In genomic region chr12:124940143-124940392, GRCh38 we compare ENCODE assay signal across 8 cellular contexts. TPM values are rescaled to one million over a fixed set of nuclear protein-coding genes. Genes with fewer than 3 reads are reported as not detected.
A peak's percentile ranks its signal among the peaks of the same experiment; 100 is the strongest.
DNase-seq lines count a peak whose midpoint lies in the region; ATAC-seq, FAIRE-seq and TF ChIP-seq lines count a peak whose summit lies in the region.

No MANE protein-coding gene starts in this region.

- no peak for TF ChIP-seq RAD21 in IMR-90 (IDR thresholded peaks at IDR 0.05; ENCODE audit: low read length)
- no peak for TF ChIP-seq RAD21 in H1 (IDR thresholded peaks at IDR 0.05 in 1 of 2, conservative IDR thresholded peaks at IDR 0.05 in 1 of 2; ENCODE audit: low read depth in 2 of 2, low read length in 2 of 2)

- no peak overlapping the region for H2BK120ac ChIP-seq in IMR-90 (ENCODE audit: low read depth, low read length)
- H2BK120ac ChIP-seq in H1 (replicated peaks; ENCODE audit: low read depth, low read length) = no peak overlapping the region

- no peak for TF ChIP-seq CTCF in IMR-90 (conservative IDR thresholded peaks at IDR 0.05; ENCODE audit: low read depth, low read length)
- no peak for TF ChIP-seq CTCF in H1 (IDR thresholded peaks at IDR 0.05; ENCODE audit: control extremely low read depth in 1 of 3, insufficient read depth in 1 of 3, low read depth in 1 of 3, low read length in 3 of 3)

- H3K9me1 ChIP-seq in IMR-90 (ENCODE audit: insufficient read depth, low read length) = peaks cover 6% of the 10 kb centered on the region; the same call in 1 of the 2 replicates

- ATAC-seq in GM18499 (IDR thresholded peaks at IDR 0.05; ENCODE audit: insufficient read depth, unreplicated experiment) = peak; percentile 10
- ATAC-seq in IMR-90 (ENCODE audit: low read depth) = no peak

- H2BK5ac ChIP-seq in IMR-90 (ENCODE audit: low read depth, low read length, poor library complexity, severe bottlenecking) (peak overlapping the region; percentile 17), H1 (ENCODE audit: low read depth, low read length) (no peak overlapping the region; the same call in 1 of the 2 replicates)

- no peak overlapping the region for H3K18ac ChIP-seq in IMR-90 (ENCODE audit: low read depth, low read length)
- no peak overlapping the region for H3K18ac ChIP-seq in H1 (ENCODE audit: extremely low read depth, low read length)

- no peak for TF ChIP-seq EP300 in H1 (IDR thresholded peaks at IDR 0.05; ENCODE audit: borderline replicate concordance in 1 of 2, low read depth in 2 of 2, low read length in 2 of 2)

- dilution Hi-C loops in IMR-90 (cut with HindIII; ENCODE audit: low sequenced_read_pairs, unreplicated experiment) = no loop called here

- intact Hi-C loops in IMR-90 (cut with micrococcal nuclease) = loop anchor here (1.0 kb wide), 1 partner anchor 34 kb away; no protein-coding TSS in a partner anchor

- H3K23me2 ChIP-seq in H1 (ENCODE audit: low read depth, low read length) = peaks cover 4% of the 10 kb centered on the region; the same call in 1 of the 2 replicates

- H3K79me2 ChIP-seq in H1 (ENCODE audit: control insufficient read depth in 1 of 2, insufficient read depth in 2 of 2, low read length in 2 of 2) = no peaks in the 10 kb centered on the region

- peaks cover 7% of the 10 kb centered on the region for H4K20me1 ChIP-seq in IMR-90 (ENCODE audit: insufficient read depth, low read length)
- H4K20me1 ChIP-seq in H1 (replicated peaks in 1 of 2; ENCODE audit: control insufficient read depth in 1 of 2, insufficient read depth in 2 of 2, low read length in 2 of 2) = no peaks in the 10 kb centered on the region

- H2AK5ac ChIP-seq in IMR-90 (ENCODE audit: low read depth, low read length) = peak overlapping the region; percentile 75; the same call in 1 of the 2 replicates
- no peak overlapping the region for H2AK5ac ChIP-seq in H1 (ENCODE audit: low read depth, low read length)

- H2AFZ ChIP-seq in IMR-90 (replicated peaks; ENCODE audit: low read length, poor library complexity) (peak overlapping the region; percentile 77), H1 (ENCODE audit: low read length) (no peak overlapping the region)

- H3K23ac ChIP-seq in IMR-90 (ENCODE audit: low read depth, low read length) (peak overlapping the region; percentile 20; the same call in 1 of the 2 replicates), H1 (ENCODE audit: insufficient read length) (no peak overlapping the region)

- H2BK20ac ChIP-seq in IMR-90 (ENCODE audit: low read depth, low read length) (no peak overlapping the region), H1 (ENCODE audit: low read length) (no peak overlapping the region)

- no peak overlapping the region for H2BK12ac ChIP-seq in H1 (ENCODE audit: low read depth, low read length)

- H4K8ac ChIP-seq in IMR-90 (ENCODE audit: low read depth in 2 of 2, low read length in 2 of 2) = peak overlapping the region in 1 of 2 experiments; percentile 98; a peak in 1 of 4 replicates
- no peak overlapping the region for H4K8ac ChIP-seq in H1 (ENCODE audit: extremely low read depth, insufficient read depth, low read length)

- H3K36me3 ChIP-seq in IMR-90 (ENCODE audit: control insufficient read depth, insufficient read depth, low read length) (no peaks in the 10 kb centered on the region), H1 (ENCODE audit: control insufficient read depth in 2 of 4, insufficient read depth in 4 of 4, low read length in 3 of 4) (peaks cover 0 to 3% (median 0%) of the 10 kb centered on the region in 4 experiments; a peak in 2 of 8 replicates), rectal smooth muscle tissue (ENCODE audit: control insufficient read depth, insufficient read depth, low read length) (no peaks in the 10 kb centered on the region)

- H3K9ac ChIP-seq in IMR-90 (ENCODE audit: low read depth, low read length) = peak overlapping the region; percentile 12; the same call in 1 of the 2 replicates
- no peak overlapping the region for H3K9ac ChIP-seq in H1 (replicated peaks in 1 of 4; ENCODE audit: extremely low read depth in 1 of 4, low read depth in 3 of 4, low read length in 3 of 4)
- H3K9ac ChIP-seq in rectal smooth muscle tissue (ENCODE audit: low read length) = peak overlapping the region; percentile 47

- H3K27ac ChIP-seq in IMR-90 (ENCODE audit: insufficient read depth, low read length) (peak overlapping the region; percentile 46; the same call in 1 of the 2 replicates), H1 (ENCODE audit: low read depth, low read length) (peak overlapping the region; percentile 98; the same call in 1 of the 2 replicates), rectal smooth muscle tissue (ENCODE audit: low read depth, low read length) (peak overlapping the region; percentile 93)

- peak overlapping the region; percentile 90 for H3K4ac ChIP-seq in IMR-90 (ENCODE audit: low read depth, low read length)
- no peak overlapping the region for H3K4ac ChIP-seq in H1 (replicated peaks; ENCODE audit: insufficient read length, low read depth, low read length)

- in situ Hi-C loops in IMR-90 (cut with MboI; ENCODE audit: low sequenced_read_pairs) (no loop called here), G401 (cut with HindIII; ENCODE audit: low sequenced_read_pairs) (no loop called here)

- H3K4me2 ChIP-seq in IMR-90 (ENCODE audit: low read depth, low read length) = peak overlapping the region; percentile 51
- H3K4me2 ChIP-seq in H1 (ENCODE audit: insufficient read depth in 1 of 2, low read depth in 2 of 2, low read length in 2 of 2) = peak overlapping the region; percentile 74 to 94

- H3K27me3 ChIP-seq in IMR-90 (ENCODE audit: control insufficient read depth, insufficient read depth, low read length) (no peaks in the 10 kb centered on the region), H1 (replicated peaks in 1 of 4; ENCODE audit: control insufficient read depth in 3 of 4, extremely low read depth in 1 of 4, insufficient read depth in 3 of 4, low read length in 3 of 4) (no peaks in the 10 kb centered on the region), rectal smooth muscle tissue (ENCODE audit: control insufficient read depth, insufficient read depth, low read length) (no peaks in the 10 kb centered on the region)

- CTCF ChIA-PET in IMR-90 (lab: Yijun Ruan, JAX) (interaction anchor here (0.6 to 4.3 kb wide), 8 partner anchors 12 to 606 kb away, joined by 3 to 32 read pairs (median 4); no protein-coding TSS in a partner anchor), H1 (lab: Charles Lee; ENCODE audit: partially characterized antibody) (interaction anchor here (0.6 to 13.3 kb wide), 22 partner anchors 8 to 205 kb away, joined by 3 to 141 read pairs (median 4); partner anchors contain the start of genes AACS and UBC)

- FAIRE-seq in H1 (lab: Jason Lieb, UNC) = no peak

- peaks cover 0 to 8% of the 10 kb centered on the region in 2 experiments; a peak in 1 of 4 replicates for H3K79me1 ChIP-seq in IMR-90 (ENCODE audit: low read depth in 1 of 2, low read length in 2 of 2)
- H3K79me1 ChIP-seq in H1 (ENCODE audit: low read depth, low read length) = no peaks in the 10 kb centered on the region

- H3K4me1 ChIP-seq in IMR-90 (ENCODE audit: control insufficient read depth, insufficient read depth, low read length) (peaks cover 2% of the 10 kb centered on the region; the same call in 1 of the 2 replicates), H1 (replicated peaks in 1 of 4; ENCODE audit: control insufficient read depth in 3 of 4, insufficient read depth in 4 of 4, low read length in 3 of 4) (peaks cover 0 to 4% (median 2%) of the 10 kb centered on the region in 4 experiments; a peak in 2 of 7 replicates), rectal smooth muscle tissue (ENCODE audit: control insufficient read depth, insufficient read depth, low read length) (peaks cover 7% of the 10 kb centered on the region)

- no peaks in the 10 kb centered on the region for H3K9me3 ChIP-seq in IMR-90 (ENCODE audit: control insufficient read depth, insufficient read depth, low read length)
- no peaks in the 10 kb centered on the region for H3K9me3 ChIP-seq in H1 (ENCODE audit: insufficient read depth in 2 of 2, low read depth in 1 of 2, low read length in 1 of 2)

- no peak overlapping the region for H2AK9ac ChIP-seq in IMR-90 (replicated peaks; ENCODE audit: low read depth, low read length, poor library complexity)

- peak overlapping the region; percentile 48; the same call in 1 of the 2 replicates for H3K56ac ChIP-seq in IMR-90 (ENCODE audit: extremely low read depth, insufficient read depth, low read length)
- H3K56ac ChIP-seq in H1 (replicated peaks; ENCODE audit: insufficient read length, low read depth, low read length) = no peak overlapping the region

- H4K5ac ChIP-seq in IMR-90 (ENCODE audit: low read depth, low read length) (no peak overlapping the region), H1 (ENCODE audit: insufficient read length, low read depth, low read length) (no peak overlapping the region)

- BruUV-seq in IMR-90 (replicated peaks; lab: Mats Ljungman, UMichigan) = TSS peak; percentile 100

- H2BK15ac ChIP-seq in IMR-90 (ENCODE audit: low read depth, low read length) = no peak overlapping the region
- H2BK15ac ChIP-seq in H1 (ENCODE audit: low read length) = no peak overlapping the region; the same call in 1 of the 2 replicates

- no peak for DNase-seq in IMR-90
- no peak for DNase-seq in H1 (ENCODE audit: low read depth in 1 of 2, low spot score in 2 of 2)
- DNase-seq in NOMO-1 treated with DMSO at 0.1 percent for 48 hours (lab: John Stamatoyannopoulos, UW; ENCODE audit: unreplicated experiment) = no peak
- DNase-seq in G401 (ENCODE audit: low spot score) = no peak
- no peak for DNase-seq in T-helper 2 cell
- DNase-seq in HuH-7.5 (ENCODE audit: low spot score) = no peak

- H3K4me3 ChIP-seq in IMR-90 (ENCODE audit: insufficient read depth, low read depth, low read length) (peak overlapping the region; percentile 9; the same call in 1 of the 2 replicates), H1 (ENCODE audit: extremely low read depth in 1 of 4, insufficient read depth in 2 of 4, low read depth in 3 of 4, low read length in 4 of 4) (peak overlapping the region; percentile 64 to 83 (median 72); a peak in 5 of 8 replicates), rectal smooth muscle tissue (ENCODE audit: low read length) (peak overlapping the region; percentile 82)

- H4K91ac ChIP-seq in IMR-90 (ENCODE audit: insufficient read depth, low read depth, low read length) = no peak overlapping the region
- H4K91ac ChIP-seq in H1 (replicated peaks; ENCODE audit: insufficient read length, low read length) = no peak overlapping the region

- TF ChIP-seq POLR2A in IMR-90 (IDR thresholded peaks at IDR 0.05; ENCODE audit: low read depth, low read length) = no peak
- 0 out of 3 replicates have a peak, but pooled peaks of 1 of the 2 experiments have one; percentile 4 for TF ChIP-seq POLR2A in H1 (IDR thresholded peaks at IDR 0.05; ENCODE audit: control extremely low read depth in 1 of 2, low read depth in 2 of 2, low read length in 2 of 2)

- 0% methylated on average over 8 of the region's 8 CpGs; no CpG with 5 or more reads in 1 of the 2 experiments for WGBS in IMR-90 (ENCODE audit: extremely low coverage in 2 of 2, insufficient read length in 1 of 2), 2 experiments
- 8% methylated on average over 8 of the region's 8 CpGs; no CpG with 5 or more reads in 1 of the 2 experiments for WGBS in H1 (ENCODE audit: extremely low coverage in 1 of 2, insufficient coverage in 1 of 2, insufficient read length in 1 of 2, insufficient replicate concordance in 2 of 2, low coverage in 1 of 2, low lambda C conversion rate in 2 of 2, missing lambda C conversion rate in 1 of 2), 2 experiments

- H3K14ac ChIP-seq in IMR-90 (replicated peaks; ENCODE audit: low read depth, low read length) (0 out of 2 replicates have a peak overlapping the region, but pooled peaks have one; percentile 73), H1 (ENCODE audit: insufficient read length) (no peak overlapping the region)

- POLR2A ChIA-PET in IMR-90 (lab: Charles Lee; ENCODE audit: unreplicated experiment) (interaction anchor here (0.9 to 1.3 kb wide), 3 partner anchors 24 to 30 kb away, joined by 6 to 7 read pairs (median 6); partner anchors contain the start of gene UBC), H1 (lab: Charles Lee; ENCODE audit: partially characterized antibody) (interaction anchor here (0.7 to 12.1 kb wide), 13 partner anchors 9 to 124 kb away, joined by 3 to 250 read pairs (median 5); partner anchors contain the start of genes BRI3BP and UBC)

RNA-seq across cellular contexts. Expression of gene UBC, which starts 25.6 kb away (rescaled TPM):
- total RNA-seq in IMR-90 (2012; rRNA removed) = 2,742 and 4,320 TPM in 2 replicates
- polyA plus RNA-seq in IMR-90 (2012; rRNA removed) (2,042 and 2,259 TPM in 2 replicates), H1 (2011; rRNA removed) (366 and 749 TPM in 2 replicates)
- polyA plus RNA-seq in IMR-90 (2012; cell fraction: cytosol; rRNA removed) = 1,014 and 1,274 TPM in 2 replicates
- 915 and 1,106 TPM in 2 replicates for polyA plus RNA-seq in IMR-90 (2012; cell fraction: nucleus; rRNA removed; ENCODE audit: low replicate concordance)
- total RNA-seq in H1 (2021; fragmentation: NEBNext Ultra II Directional; extraction: Animal tissue kit (Norgen Biotek cat#: 25700)) = 559 and 571 TPM in 2 replicates
- polyA plus RNA-seq in H1 (2011; cell fraction: cytosol; rRNA removed) = 933 TPM
- 730 TPM for polyA plus RNA-seq in H1 (2011; cell fraction: nucleus; rRNA removed)
- polyA plus RNA-seq in H1 (2012, experiment 1 of 2) = 760 to 816 TPM (median 784 TPM) in 4 replicates
- 361 TPM for polyA plus RNA-seq in H1 (2012, experiment 2 of 2)
- 525 TPM for polyA plus RNA-seq in H1 (2013, experiment 1 of 2)
- polyA plus RNA-seq in H1 (2013, experiment 2 of 2) = 524 TPM
- 622 and 655 TPM in 2 replicates for polyA minus RNA-seq in H1 (2011; rRNA and poly(A)+ RNA removed)
- polyA minus RNA-seq in H1 (2011; cell fraction: cytosol; rRNA and poly(A)+ RNA removed) = 263 TPM
- 233 TPM for polyA minus RNA-seq in H1 (2011; cell fraction: nucleus; rRNA and poly(A)+ RNA removed)
- total RNA-seq in G401 (2014; rRNA removed; shearing (Covaris generic)) = 869 and 1,083 TPM in 2 replicates

RNA-seq across cellular contexts. Expression of gene DHX37, which starts 48.9 kb away (rescaled TPM):
- 9.1 and 10.8 TPM in 2 replicates for total RNA-seq in IMR-90 (2012; rRNA removed)
- polyA plus RNA-seq in IMR-90 (2012; rRNA removed) (12.7 and 14.2 TPM in 2 replicates), H1 (2011; rRNA removed) (17.0 and 30.5 TPM in 2 replicates)
- 11.3 and 11.8 TPM in 2 replicates for polyA plus RNA-seq in IMR-90 (2012; cell fraction: cytosol; rRNA removed)
- 24.7 and 49.4 TPM in 2 replicates for polyA plus RNA-seq in IMR-90 (2012; cell fraction: nucleus; rRNA removed; ENCODE audit: low replicate concordance)
- 46.2 and 47.3 TPM in 2 replicates for total RNA-seq in H1 (2021; fragmentation: NEBNext Ultra II Directional; extraction: Animal tissue kit (Norgen Biotek cat#: 25700))
- 18.7 TPM for polyA plus RNA-seq in H1 (2011; cell fraction: cytosol; rRNA removed)
- polyA plus RNA-seq in H1 (2011; cell fraction: nucleus; rRNA removed) = 50.5 TPM
- 26.1 to 33.7 TPM (median 30.3 TPM) in 4 replicates for polyA plus RNA-seq in H1 (2012, experiment 1 of 2)
- polyA plus RNA-seq in H1 (2012, experiment 2 of 2) = 33.1 TPM
- polyA plus RNA-seq in H1 (2013, experiment 1 of 2) = 17.9 TPM
- polyA plus RNA-seq in H1 (2013, experiment 2 of 2) = 16.1 TPM
- polyA minus RNA-seq in H1 (2011; rRNA and poly(A)+ RNA removed) = 22.0 and 23.8 TPM in 2 replicates
- 22.6 TPM for polyA minus RNA-seq in H1 (2011; cell fraction: cytosol; rRNA and poly(A)+ RNA removed)
- 29.6 TPM for polyA minus RNA-seq in H1 (2011; cell fraction: nucleus; rRNA and poly(A)+ RNA removed)
- total RNA-seq in G401 (2014; rRNA removed; shearing (Covaris generic)) = 39.4 and 46.6 TPM in 2 replicates

RNA-seq across cellular contexts. Expression of gene BRI3BP, which starts 53.4 kb away (rescaled TPM):
- total RNA-seq in IMR-90 (2012; rRNA removed) = 2.5 and 4.2 TPM in 2 replicates
- polyA plus RNA-seq in IMR-90 (2012; rRNA removed) = 2.5 and 2.8 TPM in 2 replicates
- polyA plus RNA-seq in IMR-90 (2012; cell fraction: cytosol; rRNA removed) = 1.6 and 2.2 TPM in 2 replicates
- 0.62 and 0.73 TPM in 2 replicates for polyA plus RNA-seq in IMR-90 (2012; cell fraction: nucleus; rRNA removed; ENCODE audit: low replicate concordance)
- 13.4 and 14.2 TPM in 2 replicates for total RNA-seq in H1 (2021; fragmentation: NEBNext Ultra II Directional; extraction: Animal tissue kit (Norgen Biotek cat#: 25700))
- polyA plus RNA-seq in H1 (2011; rRNA removed) = 5.0 and 5.4 TPM in 2 replicates
- polyA plus RNA-seq in H1 (2011; cell fraction: cytosol; rRNA removed) = 4.6 TPM
- polyA plus RNA-seq in H1 (2011; cell fraction: nucleus; rRNA removed) = 3.0 TPM
- 5.2 to 6.8 TPM (median 5.7 TPM) in 4 replicates for polyA plus RNA-seq in H1 (2012, experiment 1 of 2)
- 2.8 TPM for polyA plus RNA-seq in H1 (2012, experiment 2 of 2)
- polyA plus RNA-seq in H1 (2013, experiment 1 of 2) = 11.2 TPM
- 12.8 TPM for polyA plus RNA-seq in H1 (2013, experiment 2 of 2)
- polyA minus RNA-seq in H1 (2011; rRNA and poly(A)+ RNA removed) = 7.6 and 9.6 TPM in 2 replicates
- 6.7 TPM for polyA minus RNA-seq in H1 (2011; cell fraction: cytosol; rRNA and poly(A)+ RNA removed)
- polyA minus RNA-seq in H1 (2011; cell fraction: nucleus; rRNA and poly(A)+ RNA removed) = 5.4 TPM
- 8.4 and 11.8 TPM in 2 replicates for total RNA-seq in G401 (2014; rRNA removed; shearing (Covaris generic))

Comparison
In these comparisons a context has a peak if more than half of its experiments do, and no peak if none do; other contexts are left out.
1. H3K27ac ChIP-seq: peak in every context shown above with its lines; median percentile 98 in H1; 93 in rectal smooth muscle tissue; 46 in IMR-90.
2. H3K4me3 ChIP-seq: peak in every context shown above with its lines; median percentile 82 in rectal smooth muscle tissue; 72 in H1; 9 in IMR-90.
3. H3K9ac ChIP-seq: peak in IMR-90 (single experiment) and rectal smooth muscle tissue (single experiment); none in H1 (0 of 4).